Comparison of ENCODE assay signal across 10 cellular contexts in genomic region chr11:85801527-85801926, GRCh38. TPM values are rescaled to one million over a fixed set of nuclear protein-coding genes. Genes with fewer than 3 reads are reported as not detected.
"Had no signal": no experiment of that assay in that cellular context is flagged by ENCODE, and none has a peak within 500 bp of the region (broad histone marks: within the 10 kb centered on the region; RNA-seq: fewer than 3 reads in every experiment).

No MANE protein-coding gene starts in this region.

- H3K36me3 Mint-ChIP-seq: IgD-negative memory B cell had no signal

- H3K4me1 Mint-ChIP-seq: IgD-negative memory B cell had no signal

- H3K27ac ChIP-seq: HL-60 had no signal

- H3K9me3 Mint-ChIP-seq: GM23338, H9, IgD-negative memory B cell had no signal

- ATAC-seq: GM23338, HepG2 had no signal

- DNase-seq: H9, HCEC 1CT, KBM-7 had no signal

- FAIRE-seq: H1, H54, HepG2 had no signal

- H3K27ac Mint-ChIP-seq: GM23338, H9, IgD-negative memory B cell had no signal

- H3K4me3 ChIP-seq: GM23338 had no signal

- H3K4me3 Mint-ChIP-seq: GM23338, H9, IgD-negative memory B cell had no signal

RNA-seq across cellular contexts. Expression of gene CCDC83, which starts 53.7 kb away (rescaled TPM):
- total RNA-seq: GM23338, H1, H9, HepG2, HT1080 had no signal
- polyA plus RNA-seq: GM23338, H1, HepG2 had no signal
